ENCODE assay signal across 24 cellular contexts in the genomic region with DNA sequence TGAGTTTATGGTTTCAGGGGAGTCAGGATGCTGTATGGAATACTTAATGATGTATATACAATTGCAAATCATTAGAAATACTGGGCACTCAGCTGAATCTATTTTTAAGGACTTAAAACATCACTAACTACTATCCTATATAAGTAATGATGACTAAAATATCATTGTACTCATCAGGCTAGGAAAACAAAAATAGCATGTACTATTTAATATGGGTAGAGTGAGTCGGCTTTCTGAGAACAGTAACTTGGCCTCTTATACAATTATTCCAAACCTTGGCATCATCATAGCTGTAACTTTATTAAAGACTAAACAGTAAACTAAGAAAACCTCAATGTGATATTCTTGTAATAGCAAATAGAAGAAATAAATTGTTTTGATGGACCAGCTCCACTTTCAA.
"Had no signal": no experiment of that assay in that cellular context is flagged by ENCODE, and none has a peak within 500 bp of the region (broad histone marks: within the 10 kb centered on the region; RNA-seq: fewer than 3 reads in every experiment).

No MANE protein-coding gene starts in this region.

- H3K9ac ChIP-seq: parathyroid adenoma had no signal

- H3K27me3 Mint-ChIP-seq: dendritic cell treated with granulocyte-macrophage colony-stimulating factor and Interleukin-4, amounts not matched to agents 40 ng/mL and 50 ng/mL, for 4 days; naive thymus-derived CD4-positive, alpha-beta T cell had no signal

- H3K36me3 ChIP-seq: esophagus squamous epithelium, heart left ventricle, prostate gland, tibial artery, upper lobe of right lung, vagina had no signal

- H3K4me3 ChIP-seq: esophagus squamous epithelium, heart left ventricle, lung, prostate gland, tibial artery, upper lobe of right lung, vagina had no signal

- H3K9me3 Mint-ChIP-seq: dendritic cell treated with granulocyte-macrophage colony-stimulating factor and Interleukin-4, amounts not matched to agents 40 ng/mL and 50 ng/mL, for 4 days; nephron progenitor cell had no signal

- H3K27ac Mint-ChIP-seq: dendritic cell treated with granulocyte-macrophage colony-stimulating factor and Interleukin-4, amounts not matched to agents 40 ng/mL and 50 ng/mL, for 4 days; effector memory CD8-positive, alpha-beta T cell; naive thymus-derived CD4-positive, alpha-beta T cell; nephron progenitor cell had no signal

- H3K27me3 ChIP-seq: esophagus squamous epithelium, foreskin keratinocyte, heart left ventricle, tibial artery, upper lobe of right lung, vagina had no signal

- H3K4me3 Mint-ChIP-seq: dendritic cell treated with granulocyte-macrophage colony-stimulating factor and Interleukin-4, amounts not matched to agents 40 ng/mL and 50 ng/mL, for 4 days; effector memory CD8-positive, alpha-beta T cell; naive thymus-derived CD4-positive, alpha-beta T cell; nephron progenitor cell had no signal

- H3K4me1 Mint-ChIP-seq: naive thymus-derived CD4-positive, alpha-beta T cell had no signal

- H3K4me1 ChIP-seq: esophagus squamous epithelium, foreskin keratinocyte, heart left ventricle, parathyroid adenoma, upper lobe of right lung, vagina had no signal

- H3K9me3 ChIP-seq: esophagus squamous epithelium, heart left ventricle, prostate gland, tibial artery, upper lobe of right lung, vagina had no signal

- H3K27ac ChIP-seq: esophagus squamous epithelium, foreskin keratinocyte, heart left ventricle, parathyroid adenoma, prostate gland, tibial artery, upper lobe of right lung, vagina had no signal

- ATAC-seq: effector memory CD8-positive, alpha-beta T cell; foreskin keratinocyte; heart left ventricle; left colon; left ventricle myocardium superior; naive thymus-derived CD4-positive, alpha-beta T cell; sciatic nerve; stimulated activated naive CD8-positive, alpha-beta T cell treated with anti-CD3 and anti-CD28 coated beads, Interleukin-15, Interleukin-2, amounts not matched to agents 100 U/mL and 50 U/mL, for 24 hours; upper lobe of right lung had no signal

- DNase-seq: effector memory CD8-positive, alpha-beta T cell; esophagus squamous epithelium; foreskin keratinocyte; heart left ventricle; hippocampal formation; left colon; left ventricle myocardium superior; mesenchymal stem cell; midbrain; naive thymus-derived CD4-positive, alpha-beta T cell; nephron progenitor cell; retina; small intestine; stimulated activated CD4-positive, alpha-beta T cell treated with anti-CD3 and anti-CD28 coated beads, Interleukin-12 subunit alpha, Interleukin-12 subunit beta, amount 100 ng/mL, for 4 hours; stimulated activated CD4-positive, alpha-beta T cell treated with anti-CD3 and anti-CD28 coated beads, Interleukin-2, amount 100 ng/mL, for 48 hours; stimulated activated naive CD8-positive, alpha-beta T cell treated with anti-CD3 and anti-CD28 coated beads, Interleukin-15, Interleukin-2, amounts not matched to agents 100 U/mL and 50 U/mL, for 24 hours; tibial artery; upper lobe of right lung had no signal
